ENCODE assay signal across 14 cellular contexts in genomic region chr20:34334654-34335407, GRCh38. TPM values are rescaled to one million over a fixed set of nuclear protein-coding genes. Genes with fewer than 3 reads are reported as not detected.
A peak's percentile ranks its signal among the peaks of the same experiment; 100 is the strongest.
DNase-seq lines count a peak whose midpoint lies in the region; ATAC-seq and FAIRE-seq lines count a peak whose summit lies in the region.
"Had no signal": no experiment of that assay in that cellular context is flagged by ENCODE, and none has a peak within 500 bp of the region (broad histone marks: within the 10 kb centered on the region; RNA-seq: fewer than 3 reads in every experiment).

No MANE protein-coding gene starts in this region.

- no peaks in the 10 kb centered on the region for H3K27me3 ChIP-seq in mesenchymal stem cell (ENCODE audit: control insufficient read depth in 1 of 2, insufficient read depth in 1 of 2, low read length in 2 of 2)

- no peak overlapping the region for H3K4me2 ChIP-seq in mesenchymal stem cell (ENCODE audit: low read length, poor library complexity, severe bottlenecking)

- 95% methylated on average over 5 of the region's 5 CpGs for WGBS in mesenchymal stem cell

- H3K4me1 ChIP-seq in mesenchymal stem cell (ENCODE audit: control insufficient read depth, insufficient read depth, low read depth, low read length), result peaks cover 3% of the 10 kb centered on the region

- H3K36me3 Mint-ChIP-seq in activated T-cell treated with anti-CD3 and anti-CD28 coated beads, Interleukin-2, amount 50 U/mL, for 4 hours (ENCODE audit: insufficient read depth), result no peaks in the 10 kb centered on the region
- H3K36me3 Mint-ChIP-seq: activated naive CD4-positive, alpha-beta T cell treated with anti-CD3 and anti-CD28 coated beads, Interleukin-2, amount 10 ng/mL, durations not matched to agents 7 days and 5 days; naive B cell had no signal

- FAIRE-seq in urothelium cell line (lab: Jason Lieb, UNC), result no peak

- H2BK120ac ChIP-seq in mesenchymal stem cell (ENCODE audit: low read depth, low read length), result no peak overlapping the region

- H2BK15ac ChIP-seq in mesenchymal stem cell (ENCODE audit: low read depth, poor library complexity, severe bottlenecking), result no peak overlapping the region

- H3K36me3 ChIP-seq in mesenchymal stem cell (ENCODE audit: control insufficient read depth in 1 of 2, insufficient read depth in 2 of 2, low read depth in 1 of 2, low read length in 2 of 2), result no peaks in the 10 kb centered on the region

- H2BK5ac ChIP-seq in mesenchymal stem cell (ENCODE audit: low read depth, low read length, poor library complexity, severe bottlenecking), result no peak overlapping the region

- no peak overlapping the region for H3K18ac ChIP-seq in mesenchymal stem cell (ENCODE audit: low read depth in 1 of 2, low read length in 2 of 2)

- peak overlapping the region; percentile 57 for H4K8ac ChIP-seq in mesenchymal stem cell (ENCODE audit: low read length)

- ATAC-seq in left cardiac atrium (peak in 1 of 2 donors; percentile 41), Right ventricle myocardium inferior (no peak), HG03045 (IDR thresholded peaks at IDR 0.05; ENCODE audit: unreplicated experiment) (no peak)
- no peak for ATAC-seq in activated T-cell treated with anti-CD3 and anti-CD28 coated beads, Interleukin-2, amount 50 U/mL, for 4 hours

- H3K4me3 Mint-ChIP-seq in activated T-cell treated with anti-CD3 and anti-CD28 coated beads, Interleukin-2, amount 50 U/mL, for 4 hours, result no peak overlapping the region
- H3K4me3 Mint-ChIP-seq: activated naive CD4-positive, alpha-beta T cell treated with anti-CD3 and anti-CD28 coated beads, Interleukin-2, amount 10 ng/mL, durations not matched to agents 7 days and 5 days; naive B cell had no signal

- H3K79me1 ChIP-seq in mesenchymal stem cell (replicated peaks; ENCODE audit: low read length, poor library complexity, severe bottlenecking), result no peaks in the 10 kb centered on the region

- H4K91ac ChIP-seq in mesenchymal stem cell (ENCODE audit: low read length), result no peak overlapping the region

- no peaks in the 10 kb centered on the region for H3K9me3 Mint-ChIP-seq in activated T-cell treated with anti-CD3 and anti-CD28 coated beads, Interleukin-2, amount 50 U/mL, for 4 hours
- H3K9me3 Mint-ChIP-seq: activated naive CD4-positive, alpha-beta T cell treated with anti-CD3 and anti-CD28 coated beads, Interleukin-2, amount 10 ng/mL, durations not matched to agents 7 days and 5 days; naive B cell had no signal

- H3K4ac ChIP-seq in mesenchymal stem cell (ENCODE audit: low read depth in 1 of 2, low read length in 2 of 2), result no peak overlapping the region

- H3K9ac ChIP-seq in mesenchymal stem cell (ENCODE audit: low read length), result no peak overlapping the region

- no peak overlapping the region for H3K4me3 ChIP-seq in mesenchymal stem cell (ENCODE audit: insufficient read depth in 1 of 2, low read depth in 1 of 2, low read length in 2 of 2)

- no peaks in the 10 kb centered on the region for H3K9me3 ChIP-seq in mesenchymal stem cell (ENCODE audit: control insufficient read depth, low read length)

- intact Hi-C loops in left cardiac atrium (cut with DNase I), result no loop called here
- intact Hi-C loops in Right ventricle myocardium inferior (cut with DNase I), result no loop called here

- no peak overlapping the region for H3K27ac ChIP-seq in mesenchymal stem cell (ENCODE audit: low read length, poor library complexity, severe bottlenecking)

- H3K23ac ChIP-seq in mesenchymal stem cell (ENCODE audit: low read length in 2 of 2), result no peak overlapping the region

- H3K4me1 Mint-ChIP-seq in activated T-cell treated with anti-CD3 and anti-CD28 coated beads, Interleukin-2, amount 50 U/mL, for 4 hours (ENCODE audit: low read depth), result peaks cover 5% of the 10 kb centered on the region
- H3K4me1 Mint-ChIP-seq: activated naive CD4-positive, alpha-beta T cell treated with anti-CD3 and anti-CD28 coated beads, Interleukin-2, amount 10 ng/mL, durations not matched to agents 7 days and 5 days had no signal

- H2BK12ac ChIP-seq in mesenchymal stem cell (ENCODE audit: low read length in 2 of 2), result no peak overlapping the region

- no peak overlapping the region for H2AK5ac ChIP-seq in mesenchymal stem cell (ENCODE audit: low read length, severe bottlenecking)

- H3K27me3 Mint-ChIP-seq in activated T-cell treated with anti-CD3 and anti-CD28 coated beads, Interleukin-2, amount 50 U/mL, for 4 hours (ENCODE audit: low read depth), result no peaks in the 10 kb centered on the region
- H3K27me3 Mint-ChIP-seq: naive B cell had no signal

- DNase-seq in left cardiac atrium (peak; percentile 26), Right ventricle myocardium inferior (ENCODE audit: missing footprints) (no peak), dermis blood vessel endothelial cell (peak; percentile 45), mesenchymal stem cell (no peak), urothelium cell line (ENCODE audit: low spot score) (peak; percentile 52), HCEC 1CT (no peak)
- DNase-seq in activated T-cell treated with anti-CD3 and anti-CD28 coated beads, Interleukin-2, amount 50 U/mL, for 4 hours, result no peak
- DNase-seq: activated CD4-positive, alpha-beta T cell treated with anti-CD3 and anti-CD28 coated beads for 4 hours; activated naive CD4-positive, alpha-beta T cell treated with anti-CD3 and anti-CD28 coated beads, Interleukin-2, amount 10 ng/mL, durations not matched to agents 7 days and 5 days; naive B cell; NCI-H1417; NCI-H82; SW 1271 had no signal

- H2AFZ ChIP-seq in mesenchymal stem cell (ENCODE audit: low read depth, low read length), result no peak overlapping the region

- H3K14ac ChIP-seq in mesenchymal stem cell (ENCODE audit: low read length in 2 of 2), result no peak overlapping the region

RNA-seq across cellular contexts. Expression of gene ITCH, which starts 28.2 kb away (rescaled TPM):
- 10 to 100 TPM; 38.8 to 45.6 TPM for total RNA-seq in left cardiac atrium
- 39.8 TPM for total RNA-seq in Right ventricle myocardium inferior
- 70.3 and 81.1 TPM in 2 replicates for total RNA-seq in dermis blood vessel endothelial cell
- 25.4 TPM for polyA plus RNA-seq in mesenchymal stem cell (2013, experiment 1 of 2)
- polyA plus RNA-seq in mesenchymal stem cell (2013, experiment 2 of 2), result 25.6 TPM
- total RNA-seq in activated T-cell treated with anti-CD3 and anti-CD28 coated beads, Interleukin-2, amount 50 U/mL, for 4 hours, result 10 to 100 TPM; 41.6 to 45.6 (median 45.1) TPM

RNA-seq across cellular contexts. Expression of gene AHCY, which starts 31.7 kb away (rescaled TPM):
- total RNA-seq in left cardiac atrium (10 to 100 TPM; 49.2 to 50.5 TPM), Right ventricle myocardium inferior (69.5 TPM), dermis blood vessel endothelial cell (95.6 and 136 TPM in 2 replicates)
- 99.0 TPM for polyA plus RNA-seq in mesenchymal stem cell (2013, experiment 1 of 2)
- 96.2 TPM for polyA plus RNA-seq in mesenchymal stem cell (2013, experiment 2 of 2)
- total RNA-seq in activated T-cell treated with anti-CD3 and anti-CD28 coated beads, Interleukin-2, amount 50 U/mL, for 4 hours, result 100 to 1,000 TPM; 172 to 217 (median 189) TPM

Comparison
In these comparisons a context has a peak if more than half of its experiments do, and no peak if none do; other contexts are left out.
1. DNase-seq: peak in left cardiac atrium (single experiment), dermis blood vessel endothelial cell (single experiment) and urothelium cell line (single experiment); none in Right ventricle myocardium inferior (single experiment), mesenchymal stem cell (single experiment), HCEC 1CT (single experiment) and activated T-cell treated with anti-CD3 and anti-CD28 coated beads, Interleukin-2, amount 50 U/mL, for 4 hours (single experiment).